25 cellular contexts compared by ENCODE assay signal in genomic region chr7:122844191-122844988, GRCh38. TPM values are rescaled to one million over a fixed set of nuclear protein-coding genes. Genes with fewer than 3 reads are reported as not detected.
DNase-seq lines count a peak whose midpoint lies in the region; ATAC-seq and TF ChIP-seq lines count a peak whose summit lies in the region.
"Had no signal": no experiment of that assay in that cellular context is flagged by ENCODE, and none has a peak within 500 bp of the region (broad histone marks: within the 10 kb centered on the region; RNA-seq: fewer than 3 reads in every experiment).

No MANE protein-coding gene starts in this region.

- H3K4me3 Mint-ChIP-seq in endothelial cell (ENCODE audit: unreplicated experiment): no peak overlapping the region
- H3K4me3 Mint-ChIP-seq: CD4-positive, alpha-beta T cell; H9 had no signal

- no peaks in the 10 kb centered on the region for H3K36me3 ChIP-seq in PC-3 (ENCODE audit: low read depth, low read length)
- H3K36me3 ChIP-seq in upper lobe of left lung: no peaks in the 10 kb centered on the region
- H3K36me3 ChIP-seq: BE2C had no signal

- no peak overlapping the region for H3K9ac ChIP-seq in PC-3 (ENCODE audit: low read length)
- H3K9ac ChIP-seq: SK-N-SH had no signal

- BruUV-seq in PC-3 (replicated peaks; lab: Mats Ljungman, UMichigan): no TSS peak

- H2AFZ ChIP-seq in PC-3 (ENCODE audit: low read length): no peak overlapping the region

- intact Hi-C loops in PC-3 (cut with micrococcal nuclease): no loop called here

- H3K9me3 Mint-ChIP-seq in endothelial cell (ENCODE audit: unreplicated experiment): no peaks in the 10 kb centered on the region
- H3K9me3 Mint-ChIP-seq: H9 had no signal

- POLR2A ChIA-PET in PC-3 (lab: Charles Lee; ENCODE audit: unreplicated experiment): no interaction called here

- no peak for TF ChIP-seq EP300 in upper lobe of left lung (IDR thresholded peaks at IDR 0.05)

- H3K4me3 ChIP-seq in PC-3 (ENCODE audit: low read length): no peak overlapping the region
- no peak overlapping the region for H3K4me3 ChIP-seq in upper lobe of left lung

- no peaks in the 10 kb centered on the region for H3K9me3 ChIP-seq in PC-3 (ENCODE audit: low read length)
- no peaks in the 10 kb centered on the region for H3K9me3 ChIP-seq in upper lobe of left lung
- H3K9me3 ChIP-seq: BE2C, SK-N-SH had no signal

- peak overlapping the region; percentile 36 for H3K27ac Mint-ChIP-seq in endothelial cell (ENCODE audit: unreplicated experiment)
- H3K27ac Mint-ChIP-seq: CD4-positive, alpha-beta T cell had no signal

- CTCF ChIA-PET in PC-3 (lab: Charles Lee): no interaction called here

- H3K4me1 ChIP-seq in PC-3 (ENCODE audit: insufficient read depth, low read length) (0 out of 2 replicates have a peak, but pooled peaks cover 7% of the 10 kb centered on the region), upper lobe of left lung (peaks cover 19 to 30% (median 23%) of the 10 kb centered on the region in 4 donors)
- H3K4me1 ChIP-seq: BE2C had no signal

- ATAC-seq in PC-3: peak; percentile 48
- ATAC-seq in upper lobe of left lung (ENCODE audit: low FRiP score in 2 of 2): no peak
- ATAC-seq in activated CD4-positive, CD25-positive, alpha-beta regulatory T cell treated with anti-CD3 and anti-CD28 coated beads, Interleukin-2, amount 50 U/mL, for 24 hours: no peak
- ATAC-seq in HG02938 (IDR thresholded peaks at IDR 0.05; ENCODE audit: unreplicated experiment): no peak

- DNase-seq in DMS53 (lab: John Stamatoyannopoulos, UW) (peak; percentile 52), DMS53 treated with DMSO at 0.1 percent for 48 hours (lab: John Stamatoyannopoulos, UW; ENCODE audit: unreplicated experiment) (no peak), PC-3 (peak; percentile 11), endothelial cell (ENCODE audit: low spot score) (no peak), upper lobe of left lung (no peak)
- no peak for DNase-seq in activated CD4-positive, alpha-beta T cell treated with anti-CD3 and anti-CD28 coated beads, Interleukin-2, amount 50 U/mL, for 1 hour
- DNase-seq: BE2C; Calu3; CD4-positive, alpha-beta T cell; DMS79 treated with DMSO at 0.1 percent for 48 hours; H9; IMR-90; NCI-H1048; NCI-H1436 treated with DMSO at 0.1 percent for 48 hours; NCI-H2081; NCI-H2171 treated with DMSO at 0.1 percent for 48 hours; NCI-H446; NCI-H526 treated with DMSO at 0.1 percent for 48 hours; NK-92 treated with Interleukin-12 subunit alpha and Interleukin-12 subunit beta, amount 100 ng/mL, for 24 hours; SHP77; SK-N-SH had no signal

- TF ChIP-seq POLR2A in upper lobe of left lung (IDR thresholded peaks at IDR 0.05): no peak

- WGBS in upper lobe of left lung, 2 donors: 49 to 76% methylated on average over 3 of the region's 3 CpGs

- no peak overlapping the region for H3K27ac ChIP-seq in PC-3 (ENCODE audit: low read length)
- H3K27ac ChIP-seq in upper lobe of left lung: peak overlapping the region in 3 of 4 donors; percentile 5 to 79 (median 32)
- H3K27ac ChIP-seq: HL-60 had no signal

- no peak overlapping the region for H3K4me2 ChIP-seq in PC-3 (ENCODE audit: low read length)
- H3K4me2 ChIP-seq: SK-N-SH had no signal

- no peaks in the 10 kb centered on the region for H3K27me3 Mint-ChIP-seq in endothelial cell (ENCODE audit: unreplicated experiment)
- H3K27me3 Mint-ChIP-seq: CD4-positive, alpha-beta T cell had no signal

- no peaks in the 10 kb centered on the region for H3K27me3 ChIP-seq in PC-3 (ENCODE audit: low read length)
- no peaks in the 10 kb centered on the region for H3K27me3 ChIP-seq in upper lobe of left lung
- H3K27me3 ChIP-seq: BE2C had no signal

- no peaks in the 10 kb centered on the region for H4K20me1 ChIP-seq in PC-3 (ENCODE audit: low read length)

- H3F3A ChIP-seq in PC-3 (ENCODE audit: low read length, unreplicated experiment): no peaks in the 10 kb centered on the region

- H3K4me1 Mint-ChIP-seq in endothelial cell (ENCODE audit: unreplicated experiment): peaks cover 39% of the 10 kb centered on the region

- no peaks in the 10 kb centered on the region for H3K9me2 ChIP-seq in PC-3 (replicated peaks; ENCODE audit: low read length)
- H3K9me2 ChIP-seq: SK-N-SH had no signal

- H3K79me2 ChIP-seq in PC-3 (ENCODE audit: low read length): no peaks in the 10 kb centered on the region

- no peak for TF ChIP-seq CTCF in PC-3 (conservative IDR thresholded peaks at IDR 0.05; ENCODE audit: low read depth, low read length)
- no peak for TF ChIP-seq CTCF in endothelial cell (IDR thresholded peaks at IDR 0.05; ENCODE audit: unreplicated experiment)
- no peak for TF ChIP-seq CTCF in upper lobe of left lung (IDR thresholded peaks at IDR 0.05)

- H3K36me3 Mint-ChIP-seq in endothelial cell (ENCODE audit: low read depth, unreplicated experiment): no peaks in the 10 kb centered on the region

RNA-seq across cellular contexts. Expression of gene CADPS2, which starts 41.9 kb away (rescaled TPM):
- total RNA-seq in PC-3 (2014; rRNA removed) (7.5 and 9.4 TPM in 2 replicates), endothelial cell (ENCODE audit: unreplicated experiment) (27.8 TPM), upper lobe of left lung (10 to 100 TPM; 33.3 to 74.7 (median 45.7) TPM)
- total RNA-seq: CD4-positive, alpha-beta T cell; OCI-LY7 had no signal

Comparison
In these comparisons a context has a peak if more than half of its experiments do, and no peak if none do; other contexts are left out.
1. DNase-seq: peak in DMS53 (single experiment) and PC-3 (single experiment); none in DMS53 treated with DMSO at 0.1 percent for 48 hours (single experiment), endothelial cell (single experiment), upper lobe of left lung (0 of 2) and activated CD4-positive, alpha-beta T cell treated with anti-CD3 and anti-CD28 coated beads, Interleukin-2, amount 50 U/mL, for 1 hour (single experiment).